ENCODE assay signal across 8 cellular contexts in genomic region chr17:75784473-75785015, GRCh38. TPM values are rescaled to one million over a fixed set of nuclear protein-coding genes. Genes with fewer than 3 reads are reported as not detected.
DNase-seq lines count a peak whose midpoint lies in the region; ATAC-seq and TF ChIP-seq lines count a peak whose summit lies in the region.

A gene with protein sequence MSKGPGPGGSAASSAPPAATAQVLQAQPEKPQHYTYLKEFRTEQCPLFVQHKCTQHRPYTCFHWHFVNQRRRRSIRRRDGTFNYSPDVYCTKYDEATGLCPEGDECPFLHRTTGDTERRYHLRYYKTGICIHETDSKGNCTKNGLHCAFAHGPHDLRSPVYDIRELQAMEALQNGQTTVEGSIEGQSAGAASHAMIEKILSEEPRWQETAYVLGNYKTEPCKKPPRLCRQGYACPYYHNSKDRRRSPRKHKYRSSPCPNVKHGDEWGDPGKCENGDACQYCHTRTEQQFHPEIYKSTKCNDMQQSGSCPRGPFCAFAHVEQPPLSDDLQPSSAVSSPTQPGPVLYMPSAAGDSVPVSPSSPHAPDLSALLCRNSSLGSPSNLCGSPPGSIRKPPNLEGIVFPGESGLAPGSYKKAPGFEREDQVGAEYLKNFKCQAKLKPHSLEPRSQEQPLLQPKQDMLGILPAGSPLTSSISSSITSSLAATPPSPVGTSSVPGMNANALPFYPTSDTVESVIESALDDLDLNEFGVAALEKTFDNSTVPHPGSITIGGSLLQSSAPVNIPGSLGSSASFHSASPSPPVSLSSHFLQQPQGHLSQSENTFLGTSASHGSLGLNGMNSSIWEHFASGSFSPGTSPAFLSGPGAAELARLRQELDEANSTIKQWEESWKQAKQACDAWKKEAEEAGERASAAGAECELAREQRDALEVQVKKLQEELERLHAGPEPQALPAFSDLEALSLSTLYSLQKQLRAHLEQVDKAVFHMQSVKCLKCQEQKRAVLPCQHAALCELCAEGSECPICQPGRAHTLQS (plus strand): TSS chr17:75784806. CDS start chr17:75784881, 75 bp downstream.

- DNase-seq in AML-193 (lab: John Stamatoyannopoulos, UW) (peak; percentile 99), NCI-H526 treated with DMSO at 0.1 percent for 48 hours (lab: John Stamatoyannopoulos, UW) (peak; percentile 97), choroid plexus epithelial cell (ENCODE audit: low read depth) (peak; percentile 100), kidney epithelial cell (ENCODE audit: low read depth) (peak; percentile 96)
- peak; percentile 96 for DNase-seq in activated CD4-positive, alpha-beta T cell treated with anti-CD3 and anti-CD28 coated beads for 48 hours
- DNase-seq in stimulated activated CD4-positive, alpha-beta T cell treated with anti-CD3 and anti-CD28 coated beads, Interleukin-15, amount 100 ng/mL, for 1 hour (ENCODE audit: low read depth in 1 of 2, low spot score in 1 of 2), result peak; percentile 85 to 90

- TF ChIP-seq CTCF in choroid plexus epithelial cell (conservative IDR thresholded peaks at IDR 0.05; ENCODE audit: low read depth, low read length) (no peak), kidney epithelial cell (IDR thresholded peaks at IDR 0.05; ENCODE audit: insufficient read depth, low read length, poor library complexity, severe bottlenecking) (no peak)

- H3K4me3 ChIP-seq in choroid plexus epithelial cell (ENCODE audit: low read depth, low read length) (peak within 1 kb of the TSS; percentile 77), kidney epithelial cell (ENCODE audit: low read depth, low read length) (peak within 1 kb of the TSS; percentile 70)

- H3K36me3 ChIP-seq in kidney epithelial cell (ENCODE audit: control insufficient read depth, insufficient read depth, low read length), result no peaks in the 10 kb centered on the region

- H3K27me3 ChIP-seq in kidney epithelial cell (ENCODE audit: control insufficient read depth, insufficient read depth, low read length), result no peaks in the 10 kb centered on the region

- ATAC-seq in GM19372 (IDR thresholded peaks at IDR 0.05; ENCODE audit: low read depth, unreplicated experiment) (peak; percentile 57), HG03520 (IDR thresholded peaks at IDR 0.05; ENCODE audit: unreplicated experiment) (peak; percentile 56)

RNA-seq across cellular contexts. Expression of the gene that starts here (rescaled TPM):
- total RNA-seq in kidney epithelial cell, result 18.6 and 23.7 TPM in 2 replicates

Comparison
In these comparisons a context has a peak if more than half of its experiments do, and no peak if none do; other contexts are left out.
1. Peak in every context shown above with its lines: DNase-seq, ATAC-seq and H3K4me3 ChIP-seq.